ENCODE assay signal across 2 cellular contexts in genomic region chr7:80879849-80880248, GRCh38.
TF ChIP-seq lines count a peak whose summit lies in the region.

No MANE protein-coding gene starts in this region.

TF ChIP-seq in HEK293, 187 proteins besides CTCF, POLR2A, EP300 and RAD21 (continued from another document):
- TF ChIP-seq PRDM10 (tag by site-specific recombination; IDR thresholded peaks at IDR 0.05) (no peak), ZNF785 (tag by site-specific recombination; IDR thresholded peaks at IDR 0.05) (no peak), ZNF600 (tag by site-specific recombination; IDR thresholded peaks at IDR 0.05) (peak; percentile 17; the same call in 1 of the 2 replicates)

TF ChIP-seq in SK-N-SH treated with all-trans-retinoic acid at 6 μM for 48 hours, 23 proteins besides CTCF, POLR2A, EP300 and RAD21 (continued from another document):
- 0 out of 2 replicates have a peak, but pooled peaks have one; percentile 80 for TF ChIP-seq POU6F1 (CRISPR knock-in tag; IDR thresholded peaks at IDR 0.05; ENCODE audit: borderline replicate concordance, low read depth)
- peak; percentile 67; the same call in 1 of the 2 replicates for TF ChIP-seq ZNF8 (CRISPR knock-in tag; IDR thresholded peaks at IDR 0.05)
- TF ChIP-seq RARB (CRISPR knock-in tag; IDR thresholded peaks at IDR 0.05) = no peak
- TF ChIP-seq CSDC2 (CRISPR knock-in tag; IDR thresholded peaks at IDR 0.05) = peak; percentile 89
- no peak for TF ChIP-seq ZNF70 (CRISPR knock-in tag; IDR thresholded peaks at IDR 0.05)
- TF ChIP-seq ISL1 (CRISPR knock-in tag; IDR thresholded peaks at IDR 0.05) = peak; percentile 37
